1 cellular context compared by ENCODE assay signal in the genomic region with DNA sequence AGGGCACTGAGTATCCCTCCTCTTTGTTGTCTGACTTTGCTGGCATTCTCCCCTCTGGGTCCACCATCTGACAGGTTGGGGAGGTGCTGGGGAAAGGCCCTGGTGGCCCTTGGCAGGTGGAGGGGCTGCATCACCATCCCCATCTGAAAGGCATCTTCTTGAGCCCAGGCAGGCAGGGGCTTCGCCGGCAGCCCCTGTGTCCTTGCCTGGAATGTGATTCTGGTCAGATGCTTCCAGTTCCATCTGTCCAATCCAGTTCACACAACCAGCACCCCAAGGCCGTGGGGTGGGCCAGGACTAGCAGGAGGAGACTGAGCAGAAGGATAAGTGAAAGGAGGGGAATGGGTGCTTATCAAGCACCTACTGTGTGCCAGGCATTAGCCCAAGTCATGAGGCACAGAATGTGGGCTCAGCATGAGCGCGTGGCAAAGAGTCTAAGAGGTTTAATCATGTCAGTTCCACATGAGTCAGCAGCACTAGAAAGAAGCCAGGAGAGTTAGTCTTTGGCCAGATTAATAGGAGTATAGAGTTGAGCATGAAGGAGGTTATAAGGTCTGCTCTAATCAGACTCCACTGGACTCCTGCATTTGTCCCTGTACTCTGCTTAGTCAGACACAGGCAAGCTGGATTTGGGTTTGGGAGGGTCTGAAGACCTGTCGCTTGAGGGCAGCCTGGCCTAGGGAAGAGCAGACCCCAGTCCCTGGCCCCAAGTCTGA.
TF ChIP-seq lines count a peak whose summit lies in the region.

No MANE protein-coding gene starts in this region.

TF ChIP-seq in HepG2, 621 proteins besides CTCF, POLR2A, EP300 and RAD21:
- TF ChIP-seq ZNF792 (CRISPR knock-in tag; IDR thresholded peaks at IDR 0.05) (no peak), U2AF2 (IDR thresholded peaks at IDR 0.05; ENCODE audit: low read depth, low read length) (no peak), ZKSCAN1 (IDR thresholded peaks at IDR 0.05; ENCODE audit: low read length) (peak; percentile 18; the same call in 1 of the 2 replicates)
- TF ChIP-seq, protein P1, sequence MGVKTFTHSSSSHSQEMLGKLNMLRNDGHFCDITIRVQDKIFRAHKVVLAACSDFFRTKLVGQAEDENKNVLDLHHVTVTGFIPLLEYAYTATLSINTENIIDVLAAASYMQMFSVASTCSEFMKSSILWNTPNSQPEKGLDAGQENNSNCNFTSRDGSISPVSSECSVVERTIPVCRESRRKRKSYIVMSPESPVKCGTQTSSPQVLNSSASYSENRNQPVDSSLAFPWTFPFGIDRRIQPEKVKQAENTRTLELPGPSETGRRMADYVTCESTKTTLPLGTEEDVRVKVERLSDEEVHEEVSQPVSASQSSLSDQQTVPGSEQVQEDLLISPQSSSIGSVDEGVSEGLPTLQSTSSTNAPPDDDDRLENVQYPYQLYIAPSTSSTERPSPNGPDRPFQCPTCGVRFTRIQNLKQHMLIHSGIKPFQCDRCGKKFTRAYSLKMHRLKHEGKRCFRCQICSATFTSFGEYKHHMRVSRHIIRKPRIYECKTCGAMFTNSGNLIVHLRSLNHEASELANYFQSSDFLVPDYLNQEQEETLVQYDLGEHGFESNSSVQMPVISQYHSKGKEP (CRISPR knock-in tag; IDR thresholded peaks at IDR 0.05) = no peak
